Comparison of ENCODE assay signal across 11 cellular contexts in genomic region chr12:46110928-46111699, GRCh38.
DNase-seq lines count a peak whose midpoint lies in the region; ATAC-seq and TF ChIP-seq lines count a peak whose summit lies in the region.
"Had no signal": no experiment of that assay in that cellular context is flagged by ENCODE, and none has a peak within 500 bp of the region (broad histone marks: within the 10 kb centered on the region; RNA-seq: fewer than 3 reads in every experiment).

No MANE protein-coding gene starts in this region.

- H3K27me3 Mint-ChIP-seq in HFFc6 (ENCODE audit: insufficient read depth) = peaks cover 4% of the 10 kb centered on the region

- no peaks in the 10 kb centered on the region for H3K36me3 ChIP-seq in RWPE2 (ENCODE audit: low read depth)
- H3K36me3 ChIP-seq: lower lobe of right lung had no signal

- no peaks in the 10 kb centered on the region; the same call in none of the 2 replicates for H3K9me3 Mint-ChIP-seq in HFFc6

- ATAC-seq in RWPE2 (ENCODE audit: low read depth) = peak; percentile 42; the same call in 2 of the 3 replicates
- peak; percentile 72 for ATAC-seq in left lobe of liver
- ATAC-seq in GM18517 (IDR thresholded peaks at IDR 0.05; ENCODE audit: unreplicated experiment) = no peak
- no peak for ATAC-seq in HG02759 (IDR thresholded peaks at IDR 0.05; ENCODE audit: unreplicated experiment)
- ATAC-seq: lower lobe of right lung; stimulated activated naive CD8-positive, alpha-beta T cell treated with anti-CD3 and anti-CD28 coated beads, Interleukin-15, Interleukin-2, amounts not matched to agents 100 U/mL and 50 U/mL, for 24 hours had no signal

- no peaks in the 10 kb centered on the region for H3K36me3 Mint-ChIP-seq in HFFc6 (ENCODE audit: low read depth)

- peaks cover 10% of the 10 kb centered on the region for H3K4me1 Mint-ChIP-seq in HFFc6 (ENCODE audit: low read depth)

- H3K4me3 Mint-ChIP-seq in HFFc6 = no peak overlapping the region

- DNase-seq in GM10266 (ENCODE audit: extremely low spot score) (no peak), HFFc6 (no peak), RWPE2 (ENCODE audit: low spot score) (no peak), left lobe of liver (ENCODE audit: low spot score) (no peak), NCI-H526 (lab: John Stamatoyannopoulos, UW) (no peak)
- DNase-seq in activated CD4-positive, alpha-beta T cell treated with anti-CD3 and anti-CD28 coated beads for 4 hours = no peak
- DNase-seq: lower lobe of right lung; NCI-H187; stimulated activated naive CD8-positive, alpha-beta T cell treated with anti-CD3 and anti-CD28 coated beads, Interleukin-15, Interleukin-2, amounts not matched to agents 100 U/mL and 50 U/mL, for 24 hours had no signal

- no peak overlapping the region for H3K27ac Mint-ChIP-seq in HFFc6

- no peak overlapping the region for H3K4me3 ChIP-seq in RWPE2 (ENCODE audit: severe bottlenecking)
- H3K4me3 ChIP-seq: lower lobe of right lung had no signal

- no peaks in the 10 kb centered on the region for H3K9me3 ChIP-seq in RWPE2 (ENCODE audit: severe bottlenecking)

- no peak overlapping the region for H3K27ac ChIP-seq in RWPE2 (ENCODE audit: poor library complexity, severe bottlenecking)
- H3K27ac ChIP-seq: lower lobe of right lung had no signal

- H3K27me3 ChIP-seq in RWPE2 (ENCODE audit: insufficient read depth, poor library complexity, severe bottlenecking) = no peaks in the 10 kb centered on the region

- peak; percentile 12 for TF ChIP-seq CTCF in GM10266 (IDR thresholded peaks at IDR 0.05; ENCODE audit: control insufficient read depth, insufficient read depth, low read depth, missing control alignments)
- TF ChIP-seq CTCF in HFFc6 (IDR thresholded peaks at IDR 0.05) = peak; percentile 49
- TF ChIP-seq CTCF in RWPE2 (IDR thresholded peaks at IDR 0.05; ENCODE audit: poor library complexity, severe bottlenecking) = no peak

- H3K4me1 ChIP-seq in RWPE2 (ENCODE audit: insufficient read depth, poor library complexity, severe bottlenecking) = peaks cover 7% of the 10 kb centered on the region
- H3K4me1 ChIP-seq: lower lobe of right lung had no signal

Comparison
In these comparisons a context has a peak if more than half of its experiments do, and no peak if none do; other contexts are left out.
1. ATAC-seq: peak in RWPE2 (single experiment) and left lobe of liver (single experiment); none in GM18517 (single experiment) and HG02759 (single experiment).